Comparison of ENCODE assay signal across 16 cellular contexts in genomic region chr20:48177058-48177457, GRCh38.
DNase-seq lines count a peak whose midpoint lies in the region; ATAC-seq and TF ChIP-seq lines count a peak whose summit lies in the region.
"Had no signal": no experiment of that assay in that cellular context is flagged by ENCODE, and none has a peak within 500 bp of the region (broad histone marks: within the 10 kb centered on the region; RNA-seq: fewer than 3 reads in every experiment).

No MANE protein-coding gene starts in this region.

- H2AFZ ChIP-seq in neuronal stem cell (ENCODE audit: low read length): no peak overlapping the region
- H2AFZ ChIP-seq: GM23248 had no signal

- peaks cover 9% of the 10 kb centered on the region for H3K9me3 Mint-ChIP-seq in nephron

- ATAC-seq in HG02642 (IDR thresholded peaks at IDR 0.05; ENCODE audit: poor library complexity, unreplicated experiment): no peak
- no peak for ATAC-seq in GM18505 (IDR thresholded peaks at IDR 0.05; ENCODE audit: unreplicated experiment)

- no peak overlapping the region for H3K14ac ChIP-seq in neuronal stem cell (ENCODE audit: low read length)

- H3K27ac ChIP-seq in neuronal stem cell (replicated peaks; ENCODE audit: low read length) (no peak overlapping the region), uterus (peak overlapping the region; percentile 35 to 56)
- H3K27ac ChIP-seq: GM23248 had no signal

- H3K4me1 ChIP-seq in neuronal stem cell (ENCODE audit: control insufficient read depth in 2 of 2, insufficient read depth in 1 of 2, low read depth in 1 of 2, low read length in 2 of 2) (peaks cover 8 to 13% of the 10 kb centered on the region in 2 donors), uterus (peaks cover 0 to 6% of the 10 kb centered on the region in 2 donors)

- H3K4ac ChIP-seq in neuronal stem cell (ENCODE audit: low read length): no peak overlapping the region

- no peak overlapping the region for H4K91ac ChIP-seq in neuronal stem cell (ENCODE audit: low read depth, low read length, poor library complexity)

- H3K79me1 ChIP-seq in neuronal stem cell (ENCODE audit: low read depth, low read length): no peaks in the 10 kb centered on the region

- DNase-seq in neuronal stem cell (ENCODE audit: low spot score): no peak
- DNase-seq in uterus: no peak
- no peak for DNase-seq in cerebellar nuclear complex (lab: John Stamatoyannopoulos, UW)
- DNase-seq: C1 segment of cervical spinal cord; Calu3; CD4-positive, alpha-beta memory T cell; COR-L47; DMS53; DMS79 treated with DMSO at 0.1 percent for 48 hours; GF-D8; GM23248; H7; HCEC 1CT had no signal

- peak overlapping the region; percentile 44 for H3K18ac ChIP-seq in neuronal stem cell (ENCODE audit: low read length)

- no peak overlapping the region for H3K23ac ChIP-seq in neuronal stem cell (ENCODE audit: low read depth, low read length, poor library complexity)

- H3K4me3 ChIP-seq in neuronal stem cell (ENCODE audit: low read length in 2 of 2): no peak overlapping the region
- no peak overlapping the region for H3K4me3 ChIP-seq in uterus
- H3K4me3 ChIP-seq: GM23248 had no signal

- H4K8ac ChIP-seq in neuronal stem cell (ENCODE audit: low read depth, low read length): no peak overlapping the region

- H2AK5ac ChIP-seq in neuronal stem cell (ENCODE audit: low read depth, low read length): peak overlapping the region; percentile 20

- H2BK5ac ChIP-seq in neuronal stem cell (ENCODE audit: low read length): no peak overlapping the region

- peaks cover 51% of the 10 kb centered on the region for H3K4me1 Mint-ChIP-seq in nephron
- H3K4me1 Mint-ChIP-seq: CD4-positive, alpha-beta memory T cell had no signal

- intact Hi-C loops in uterus (cut with DNase I; ENCODE audit: low total_unique reads): no loop called here

- H3K27me3 Mint-ChIP-seq in nephron (ENCODE audit: low read depth): peaks cover 6% of the 10 kb centered on the region

- WGBS in neuronal stem cell (ENCODE audit: extremely low coverage in 2 of 2, insufficient read length in 2 of 2, insufficient replicate concordance in 1 of 2), 2 donors: no CpG with 5 or more reads among the region's 8 CpGs

- H3K36me3 Mint-ChIP-seq in nephron (ENCODE audit: low read depth): no peaks in the 10 kb centered on the region
- H3K36me3 Mint-ChIP-seq: CD4-positive, alpha-beta memory T cell had no signal

- peak overlapping the region; percentile 66 to 92 (median 90) for H3K27ac Mint-ChIP-seq in nephron
- H3K27ac Mint-ChIP-seq: CD4-positive, alpha-beta memory T cell had no signal

- no peak overlapping the region for H3K4me3 Mint-ChIP-seq in nephron
- H3K4me3 Mint-ChIP-seq: CD4-positive, alpha-beta memory T cell had no signal

- no peak for TF ChIP-seq CTCF in nephron (IDR thresholded peaks at IDR 0.05; ENCODE audit: unreplicated experiment in 3 of 3)
- TF ChIP-seq CTCF in uterus (IDR thresholded peaks at IDR 0.05): no peak

- no peak overlapping the region for H2BK12ac ChIP-seq in neuronal stem cell (ENCODE audit: low read length)

- H3K36me3 ChIP-seq in neuronal stem cell (replicated peaks in 1 of 2; ENCODE audit: control insufficient read depth in 2 of 2, insufficient read depth in 2 of 2, low read length in 2 of 2) (no peaks in the 10 kb centered on the region), uterus (no peaks in the 10 kb centered on the region)

- no peak for TF ChIP-seq POLR2A in uterus (IDR thresholded peaks at IDR 0.05)
- TF ChIP-seq POLR2A in GM18505 (IDR thresholded peaks at IDR 0.05; ENCODE audit: borderline replicate concordance, extremely low read depth, insufficient read depth, insufficient read length): no peak

- H3K9me3 ChIP-seq in neuronal stem cell (replicated peaks in 1 of 2; ENCODE audit: control insufficient read depth in 2 of 2, insufficient read depth in 1 of 2, low read depth in 1 of 2, low read length in 2 of 2) (peaks cover 0 to 21% of the 10 kb centered on the region in 2 donors), uterus (no peaks in the 10 kb centered on the region)

- no peak overlapping the region for H2BK120ac ChIP-seq in neuronal stem cell (ENCODE audit: low read depth, low read length)

- H2BK15ac ChIP-seq in neuronal stem cell (ENCODE audit: low read length): no peak overlapping the region

- H3K4me2 ChIP-seq in neuronal stem cell (ENCODE audit: insufficient read depth, low read length, poor library complexity, severe bottlenecking): no peak overlapping the region

- no peaks in the 10 kb centered on the region for H3K27me3 ChIP-seq in neuronal stem cell (ENCODE audit: control insufficient read depth in 3 of 3, insufficient read depth in 3 of 3, low read depth in 1 of 3, low read length in 3 of 3)
- no peaks in the 10 kb centered on the region for H3K27me3 ChIP-seq in uterus

- no peak overlapping the region for H3K9ac ChIP-seq in neuronal stem cell (ENCODE audit: low read depth, low read length, poor library complexity)
- H3K9ac ChIP-seq: GM23248 had no signal
